2 cellular contexts compared by ENCODE assay signal in the genomic region with DNA sequence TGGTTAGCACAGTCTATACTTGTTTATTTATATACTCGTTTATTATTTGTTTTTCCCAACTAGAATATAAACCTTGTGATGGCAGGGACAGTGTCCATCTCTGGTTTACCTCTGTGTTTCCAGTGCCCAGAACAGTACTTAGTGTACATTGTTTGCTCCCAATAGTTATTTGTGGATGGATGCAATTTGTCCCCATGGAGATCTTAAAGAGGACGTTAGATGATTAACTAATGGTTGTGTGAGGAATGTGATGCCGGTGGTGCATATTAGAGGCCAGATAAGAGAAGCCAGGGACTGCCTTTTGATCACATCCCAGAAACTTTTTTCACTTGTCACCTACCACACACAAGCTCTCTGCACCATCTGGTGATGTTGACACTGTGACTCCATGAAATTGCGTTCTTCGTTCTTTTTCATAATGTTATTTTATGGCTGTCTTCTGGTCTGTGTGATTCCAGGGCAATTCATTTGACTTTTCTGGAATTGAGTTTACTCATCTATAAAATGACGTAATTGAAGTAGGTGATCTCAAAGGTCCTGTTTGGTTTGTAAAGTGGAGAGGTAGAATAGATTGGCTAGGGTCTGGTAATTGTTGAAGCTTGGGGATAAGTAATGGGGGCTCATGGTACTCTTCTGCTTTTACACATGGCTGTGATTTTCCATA.
TF ChIP-seq lines count a peak whose summit lies in the region.

No MANE protein-coding gene starts in this region.

TF ChIP-seq in SK-N-SH, 30 proteins besides CTCF, POLR2A, EP300 and RAD21:
- no peak for TF ChIP-seq EZH2phosphoT487 (IDR thresholded peaks at IDR 0.05; ENCODE audit: borderline replicate concordance, low read depth)
- no peak for TF ChIP-seq GABPA (IDR thresholded peaks at IDR 0.05; ENCODE audit: low read depth)
- no peak for TF ChIP-seq MEF2A (IDR thresholded peaks at IDR 0.05; ENCODE audit: borderline replicate concordance, low read depth)
- TF ChIP-seq, protein P1, sequence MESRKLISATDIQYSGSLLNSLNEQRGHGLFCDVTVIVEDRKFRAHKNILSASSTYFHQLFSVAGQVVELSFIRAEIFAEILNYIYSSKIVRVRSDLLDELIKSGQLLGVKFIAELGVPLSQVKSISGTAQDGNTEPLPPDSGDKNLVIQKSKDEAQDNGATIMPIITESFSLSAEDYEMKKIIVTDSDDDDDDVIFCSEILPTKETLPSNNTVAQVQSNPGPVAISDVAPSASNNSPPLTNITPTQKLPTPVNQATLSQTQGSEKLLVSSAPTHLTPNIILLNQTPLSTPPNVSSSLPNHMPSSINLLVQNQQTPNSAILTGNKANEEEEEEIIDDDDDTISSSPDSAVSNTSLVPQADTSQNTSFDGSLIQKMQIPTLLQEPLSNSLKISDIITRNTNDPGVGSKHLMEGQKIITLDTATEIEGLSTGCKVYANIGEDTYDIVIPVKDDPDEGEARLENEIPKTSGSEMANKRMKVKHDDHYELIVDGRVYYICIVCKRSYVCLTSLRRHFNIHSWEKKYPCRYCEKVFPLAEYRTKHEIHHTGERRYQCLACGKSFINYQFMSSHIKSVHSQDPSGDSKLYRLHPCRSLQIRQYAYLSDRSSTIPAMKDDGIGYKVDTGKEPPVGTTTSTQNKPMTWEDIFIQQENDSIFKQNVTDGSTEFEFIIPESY (IDR thresholded peaks at IDR 0.05; ENCODE audit: borderline replicate concordance, low read depth): no peak
- no peak for TF ChIP-seq MXI1 (IDR thresholded peaks at IDR 0.05; ENCODE audit: low read depth, low read length)
- TF ChIP-seq RCOR1 (IDR thresholded peaks at IDR 0.05; ENCODE audit: low read length): no peak
- no peak for TF ChIP-seq YY1 (IDR thresholded peaks at IDR 0.05; ENCODE audit: low read depth)
- no peak for TF ChIP-seq ELF1 (IDR thresholded peaks at IDR 0.05)
- TF ChIP-seq, protein P2, sequence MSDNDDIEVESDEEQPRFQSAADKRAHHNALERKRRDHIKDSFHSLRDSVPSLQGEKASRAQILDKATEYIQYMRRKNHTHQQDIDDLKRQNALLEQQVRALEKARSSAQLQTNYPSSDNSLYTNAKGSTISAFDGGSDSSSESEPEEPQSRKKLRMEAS (IDR thresholded peaks at IDR 0.05; ENCODE audit: low read depth): no peak
- no peak for TF ChIP-seq TAF1 (IDR thresholded peaks at IDR 0.05; ENCODE audit: borderline replicate concordance, low read depth, low read length)
TF ChIP-seq in SK-N-SH: peak in this region for 0.

TF ChIP-seq in SK-N-SH treated with all-trans-retinoic acid at 6 μM for 48 hours, 23 proteins besides CTCF, POLR2A, EP300 and RAD21:
- TF ChIP-seq ISL1 (CRISPR knock-in tag; IDR thresholded peaks at IDR 0.05) (no peak), OSR1 (CRISPR knock-in tag; IDR thresholded peaks at IDR 0.05) (no peak), PPARA (CRISPR knock-in tag; IDR thresholded peaks at IDR 0.05; ENCODE audit: borderline replicate concordance) (no peak), ZFP30 (CRISPR knock-in tag; IDR thresholded peaks at IDR 0.05) (no peak), ZNF565 (CRISPR knock-in tag; conservative IDR thresholded peaks at IDR 0.05; ENCODE audit: low read depth) (no peak), ESRRG (CRISPR knock-in tag; IDR thresholded peaks at IDR 0.05) (no peak)
- TF ChIP-seq, protein P3, sequence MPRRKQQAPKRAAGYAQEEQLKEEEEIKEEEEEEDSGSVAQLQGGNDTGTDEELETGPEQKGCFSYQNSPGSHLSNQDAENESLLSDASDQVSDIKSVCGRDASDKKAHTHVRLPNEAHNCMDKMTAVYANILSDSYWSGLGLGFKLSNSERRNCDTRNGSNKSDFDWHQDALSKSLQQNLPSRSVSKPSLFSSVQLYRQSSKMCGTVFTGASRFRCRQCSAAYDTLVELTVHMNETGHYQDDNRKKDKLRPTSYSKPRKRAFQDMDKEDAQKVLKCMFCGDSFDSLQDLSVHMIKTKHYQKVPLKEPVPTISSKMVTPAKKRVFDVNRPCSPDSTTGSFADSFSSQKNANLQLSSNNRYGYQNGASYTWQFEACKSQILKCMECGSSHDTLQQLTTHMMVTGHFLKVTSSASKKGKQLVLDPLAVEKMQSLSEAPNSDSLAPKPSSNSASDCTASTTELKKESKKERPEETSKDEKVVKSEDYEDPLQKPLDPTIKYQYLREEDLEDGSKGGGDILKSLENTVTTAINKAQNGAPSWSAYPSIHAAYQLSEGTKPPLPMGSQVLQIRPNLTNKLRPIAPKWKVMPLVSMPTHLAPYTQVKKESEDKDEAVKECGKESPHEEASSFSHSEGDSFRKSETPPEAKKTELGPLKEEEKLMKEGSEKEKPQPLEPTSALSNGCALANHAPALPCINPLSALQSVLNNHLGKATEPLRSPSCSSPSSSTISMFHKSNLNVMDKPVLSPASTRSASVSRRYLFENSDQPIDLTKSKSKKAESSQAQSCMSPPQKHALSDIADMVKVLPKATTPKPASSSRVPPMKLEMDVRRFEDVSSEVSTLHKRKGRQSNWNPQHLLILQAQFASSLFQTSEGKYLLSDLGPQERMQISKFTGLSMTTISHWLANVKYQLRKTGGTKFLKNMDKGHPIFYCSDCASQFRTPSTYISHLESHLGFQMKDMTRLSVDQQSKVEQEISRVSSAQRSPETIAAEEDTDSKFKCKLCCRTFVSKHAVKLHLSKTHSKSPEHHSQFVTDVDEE (CRISPR knock-in tag; IDR thresholded peaks at IDR 0.05): no peak
